ENCODE assay signal across 16 cellular contexts in the genomic region with DNA sequence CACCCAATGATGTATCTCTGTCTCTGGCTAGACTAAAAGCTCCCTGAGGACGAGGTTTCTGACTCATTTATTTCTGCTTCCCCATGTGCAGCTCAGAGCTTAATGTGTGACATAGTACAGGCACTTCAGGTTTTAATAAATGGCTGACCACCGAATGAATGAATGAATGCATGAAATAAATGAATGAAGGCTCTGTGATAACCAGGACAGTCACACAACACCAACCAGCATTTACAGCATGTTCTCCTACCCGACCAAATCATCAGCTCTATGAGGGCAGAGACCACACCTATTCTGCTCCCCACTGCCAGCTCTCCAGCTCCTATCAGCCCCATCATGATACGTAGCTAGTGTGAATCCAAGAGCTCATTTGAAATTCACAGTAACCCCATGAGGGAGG. TPM values are rescaled to one million over a fixed set of nuclear protein-coding genes. Genes with fewer than 3 reads are reported as not detected.
DNase-seq lines count a peak whose midpoint lies in the region; ATAC-seq, FAIRE-seq and TF ChIP-seq lines count a peak whose summit lies in the region.
"Had no signal": no experiment of that assay in that cellular context is flagged by ENCODE, and none has a peak within 500 bp of the region (broad histone marks: within the 10 kb centered on the region; RNA-seq: fewer than 3 reads in every experiment).

No MANE protein-coding gene starts in this region.

- FAIRE-seq in K562 (lab: Jason Lieb, UNC): no peak
- FAIRE-seq: A204.1, GM12891, HepG2 had no signal

- peaks cover 5% of the 10 kb centered on the region for H3K9me1 ChIP-seq in K562 (ENCODE audit: control insufficient read depth, insufficient read depth, low read length)

- no peaks in the 10 kb centered on the region; a peak in 1 of 5 replicates for H3K27me3 ChIP-seq in K562 (ENCODE audit: control insufficient read depth in 2 of 2, insufficient read depth in 2 of 2, low read length in 2 of 2)
- peaks cover 11% of the 10 kb centered on the region for H3K27me3 ChIP-seq in mesendoderm (ENCODE audit: insufficient read depth, low read length, poor library complexity)

- POLR2A ChIA-PET in K562 (lab: Yijun Ruan, JAX): interaction anchor here (0.6 to 5.3 kb wide), 4 partner anchors 11 to 815 kb away, joined by 3 to 29 read pairs (median 5); a partner anchor contains a TSS

- DNase-seq in HUDEP-2 (lab: John Stamatoyannopoulos, UW; ENCODE audit: unreplicated experiment in 76 of 76) (peak in 45 of 76 experiments; percentile 9 to 71 (median 28)), K562 (ENCODE audit: extremely low read depth in 1 of 4, low spot score in 3 of 4) (no peak), mesendoderm (peak; percentile 26), ureter (ENCODE audit: low spot score) (peak; percentile 13)
- DNase-seq: CD4-positive, alpha-beta memory T cell; DMS79; GOT3; H9 had no signal

- TF ChIP-seq CTCF in K562 (IDR thresholded peaks at IDR 0.05 in 2 of 3, conservative IDR thresholded peaks at IDR 0.05 in 1 of 3; ENCODE audit: insufficient read depth in 2 of 3, low read depth in 1 of 3, low read length in 3 of 3): no peak

- H3K27ac ChIP-seq in K562 (ENCODE audit: extremely low read depth, low read depth, low read length) (no peak overlapping the region; the same call in 2 of the 3 replicates), mesendoderm (ENCODE audit: low read depth, low read length) (no peak overlapping the region)
- H3K27ac ChIP-seq: C4-2B had no signal

- no peak overlapping the region for H2AFZ ChIP-seq in K562 (ENCODE audit: low read depth, low read length)

- peaks cover 29% of the 10 kb centered on the region for H4K20me1 ChIP-seq in K562 (replicated peaks; ENCODE audit: control insufficient read depth, insufficient read depth, low read length)

- no peak for TF ChIP-seq EP300 in K562 (IDR thresholded peaks at IDR 0.05; ENCODE audit: low read length)

- no peak overlapping the region for H3K18ac ChIP-seq in mesendoderm (ENCODE audit: low read length)

- no peak overlapping the region for H2BK5ac ChIP-seq in mesendoderm (ENCODE audit: low read length)

- H3K56ac ChIP-seq in mesendoderm (ENCODE audit: low read length): no peak overlapping the region

- no peak for ATAC-seq in K562
- no peak for ATAC-seq in HG02884 (IDR thresholded peaks at IDR 0.05; ENCODE audit: unreplicated experiment)
- ATAC-seq in GM21367 (IDR thresholded peaks at IDR 0.05; ENCODE audit: unreplicated experiment): no peak
- no peak for ATAC-seq in HG02588 (IDR thresholded peaks at IDR 0.05; ENCODE audit: unreplicated experiment)
- ATAC-seq: HepG2 had no signal

- BruUV-seq in K562 (replicated peaks; lab: Mats Ljungman, UMichigan): no TSS peak

- CTCF ChIA-PET in K562 (lab: Yijun Ruan, JAX; ENCODE audit: low intra/inter-chr PET ratio): no interaction called here

- H2BK15ac ChIP-seq in mesendoderm (replicated peaks; ENCODE audit: low read depth): no peak overlapping the region

- no peak overlapping the region for H4K8ac ChIP-seq in mesendoderm (ENCODE audit: low read depth, low read length)

- H2AK5ac ChIP-seq in mesendoderm (ENCODE audit: low read length): no peak overlapping the region

- intact Hi-C loops in K562 (cut with micrococcal nuclease): no loop called here

- no peak overlapping the region for H3K9ac ChIP-seq in K562 (ENCODE audit: insufficient read depth in 1 of 2, low read depth in 2 of 2, low read length in 2 of 2)
- H3K9ac ChIP-seq in mesendoderm (ENCODE audit: low read length): no peak overlapping the region

- H3K4me3 ChIP-seq in K562: no peak overlapping the region
- H3K4me3 ChIP-seq in mesendoderm (ENCODE audit: low read length): no peak overlapping the region

- H3K4ac ChIP-seq in mesendoderm (ENCODE audit: low read depth, low read length): no peak overlapping the region

- no peaks in the 10 kb centered on the region for H3K79me1 ChIP-seq in mesendoderm (ENCODE audit: low read length)

- TF ChIP-seq POLR2A in K562 (conservative IDR thresholded peaks at IDR 0.05): no peak

- peaks cover 94% of the 10 kb centered on the region for H3K79me2 ChIP-seq in K562 (ENCODE audit: control insufficient read depth, insufficient read depth, low read length)
- no peaks in the 10 kb centered on the region for H3K79me2 ChIP-seq in mesendoderm (ENCODE audit: control insufficient read depth, insufficient read depth, low read length)

- no peak overlapping the region for H3K23ac ChIP-seq in mesendoderm (ENCODE audit: low read length)

- H2BK120ac ChIP-seq in mesendoderm (ENCODE audit: low read depth, low read length): no peak overlapping the region

- peaks cover 33% of the 10 kb centered on the region for H3K36me3 ChIP-seq in K562 (ENCODE audit: control insufficient read depth, insufficient read depth, low read length)
- H3K36me3 ChIP-seq in mesendoderm (ENCODE audit: control insufficient read depth, insufficient read depth, low read length): no peaks in the 10 kb centered on the region

- H3K4me2 ChIP-seq in K562 (ENCODE audit: insufficient read depth, low read length) (peak overlapping the region; percentile 22; the same call in 1 of the 2 replicates), mesendoderm (ENCODE audit: low read length) (no peak overlapping the region)

- WGBS in K562 (ENCODE audit: insufficient coverage, low coverage, missing lambda C conversion rate): 55% methylated on average over 4 of the region's 4 CpGs
- WGBS in mesendoderm (ENCODE audit: extremely low coverage, insufficient coverage, low lambda C conversion rate): no CpG with 5 or more reads among the region's 4 CpGs

- TF ChIP-seq RAD21 in K562 (CRISPR knock-in tag; conservative IDR thresholded peaks at IDR 0.05 in 1 of 2, IDR thresholded peaks at IDR 0.05 in 1 of 2): no peak

- no peaks in the 10 kb centered on the region for H3K9me3 ChIP-seq in K562 (replicated peaks; ENCODE audit: control insufficient read depth, insufficient read depth, low read depth, low read length)

- no peak overlapping the region for H4K5ac ChIP-seq in mesendoderm (ENCODE audit: low read length)

- H3K4me1 ChIP-seq in K562 (replicated peaks in 1 of 2; ENCODE audit: control insufficient read depth in 2 of 2, insufficient read depth in 2 of 2, low read length in 2 of 2): peaks cover 44 to 65% of the 10 kb centered on the region in 2 experiments
- H3K4me1 ChIP-seq in mesendoderm (ENCODE audit: control insufficient read depth, low read depth, low read length): peaks cover 11% of the 10 kb centered on the region

- in situ Hi-C loops in K562 (cut with MboI): no loop called here

TF ChIP-seq in K562, 482 proteins besides CTCF, POLR2A, EP300 and RAD21:
- peak; percentile 78; the same call in 1 of the 2 replicates for TF ChIP-seq ZNF24 (IDR thresholded peaks at IDR 0.05)
- TF ChIP-seq MYBL2 (IDR thresholded peaks at IDR 0.05; ENCODE audit: low read depth): no peak
- no peak for TF ChIP-seq MYBL2 (CRISPR knock-in tag; IDR thresholded peaks at IDR 0.05; ENCODE audit: borderline replicate concordance)

RNA-seq across cellular contexts. Expression of a gene that starts 4.8 kb away (rescaled TPM):
- total RNA-seq in K562 (2011; cell fraction: chromatin; rRNA removed; ENCODE audit: low replicate concordance): 24.3 and 41.9 TPM in 2 replicates
- total RNA-seq in K562 (2011; cell fraction: nucleolus; rRNA removed): 11.5 and 13.8 TPM in 2 replicates
- total RNA-seq in K562 (2011; cell fraction: nucleoplasm; rRNA removed): 19.4 and 22.3 TPM in 2 replicates
- total RNA-seq in K562 (2014; rRNA removed): 10.4 and 11.3 TPM in 2 replicates
- 16.4 and 17.8 TPM in 2 replicates for total RNA-seq in K562 (2014; rRNA removed; fragmentation: Illumina TruSeq; extraction: Trizol)
- total RNA-seq in K562 (2015; rRNA removed; fragmentation: Illumina TruSeq; extraction: Trizol): 7.1 TPM in 2 replicates
- 29.3 and 34.7 TPM in 2 replicates for total RNA-seq in K562 (2021)
- 6.7 and 11.4 TPM in 2 replicates for polyA plus RNA-seq in K562 (2011; rRNA removed)
- polyA plus RNA-seq in K562 (2011; cell fraction: cytosol; rRNA removed): 5.6 and 9.8 TPM in 2 replicates
- 14.9 and 18.0 TPM in 2 replicates for polyA plus RNA-seq in K562 (2011; cell fraction: nucleus; rRNA removed)
- polyA plus RNA-seq in K562 (2012): 22.1 and 24.1 TPM in 2 replicates
- 38.5 and 41.2 TPM in 2 replicates for polyA plus RNA-seq in K562 (2014; fragmentation: Illumina TruSeq; extraction: Trizol)
- 10 to 100 TPM; 11.6 to 14.2 TPM for polyA plus RNA-seq in K562 (2014; fragmentation: Nextera tagmentation; extraction: Ambion mirVana)
- 15.5 and 16.7 TPM in 2 replicates for polyA plus RNA-seq in K562 (2014; rRNA removed)
- 12.1 and 12.2 TPM in 2 replicates for polyA minus RNA-seq in K562 (2011; rRNA and poly(A)+ RNA removed)
- polyA minus RNA-seq in K562 (2011; cell fraction: cytosol; rRNA and poly(A)+ RNA removed): 11.6 and 13.2 TPM in 2 replicates
- polyA minus RNA-seq in K562 (2011; cell fraction: nucleus; rRNA and poly(A)+ RNA removed): 4.0 and 8.1 TPM in 2 replicates
- polyA plus RNA-seq in mesendoderm (2013, experiment 1 of 2): 0.53 TPM
- polyA plus RNA-seq in mesendoderm (2013, experiment 2 of 2): 0.62 TPM
- 29.3 TPM for total RNA-seq in ureter
- total RNA-seq: G401 had no signal

Comparison
In these comparisons a context has a peak if more than half of its experiments do, and no peak if none do; other contexts are left out.
1. DNase-seq: peak in HUDEP-2 (45 of 76), mesendoderm (single experiment) and ureter (single experiment); none in K562 (0 of 4).